Comparison of ENCODE assay signal across 32 cellular contexts in genomic region chr1:248102847-248103246, GRCh38. TPM values are rescaled to one million over a fixed set of nuclear protein-coding genes. Genes with fewer than 3 reads are reported as not detected.
"Had no signal": no experiment of that assay in that cellular context is flagged by ENCODE, and none has a peak within 500 bp of the region (broad histone marks: within the 10 kb centered on the region; RNA-seq: fewer than 3 reads in every experiment).

No MANE protein-coding gene starts in this region.

- H3K27ac ChIP-seq: adrenal gland, body of pancreas, breast epithelium, PC-9, SJCRH30, SK-N-MC had no signal

- FAIRE-seq: astrocyte, K562 had no signal

- DNase-seq: activated B cell treated with CpG ODN at 0.5 μM for 24 hours; activated CD4-positive, alpha-beta memory T cell treated with anti-CD3 and anti-CD28 coated beads for 36 hours; activated CD4-positive, alpha-beta T cell treated with anti-CD3 and anti-CD28 coated beads for 4 hours; activated CD4-positive, alpha-beta T cell treated with anti-CD3 and anti-CD28 coated beads, Interleukin-2, amount 50 U/mL, for 1 hour; activated CD4-positive, CD25-positive, alpha-beta regulatory T cell treated with anti-CD3 and anti-CD28 coated beads, Interleukin-2, amount 50 U/mL, for 72 hours; activated CD8-positive, alpha-beta memory T cell treated with anti-CD3 and anti-CD28 coated beads, Interleukin-2, amount 50 U/mL, for 4 hours; activated gamma-delta T cell treated with Interleukin-2 at 50 U/mL for 16 hours; activated naive CD4-positive, alpha-beta T cell treated with anti-CD3 and anti-CD28 coated beads for 36 hours; activated T-cell treated with anti-CD3 and anti-CD28 coated beads for 4 hours; activated T-cell treated with anti-CD3 and anti-CD28 coated beads, Interleukin-2, amount 50 U/mL, for 4 hours; adrenal gland; body of pancreas; NCI-H1092 treated with DMSO at 0.1 percent for 48 hours; NCI-H1417; NCI-H146; NCI-H187; NCI-H2029 treated with DMSO at 0.1 percent for 48 hours; NCI-H345; NCI-H524 treated with DMSO at 0.1 percent for 48 hours; PC-9; Right ventricle myocardium superior; SJCRH30 had no signal

- H3K9me3 ChIP-seq: adrenal gland, body of pancreas, SJCRH30 had no signal

- H3K27me3 ChIP-seq: adrenal gland, body of pancreas, breast epithelium, SJCRH30 had no signal

- H3K4me1 ChIP-seq: adrenal gland, body of pancreas, breast epithelium, SJCRH30 had no signal

- H3K36me3 ChIP-seq: adrenal gland, breast epithelium, SJCRH30 had no signal

- ATAC-seq: activated T-cell treated with anti-CD3 and anti-CD28 coated beads, Interleukin-2, amount 50 U/mL, for 4 hours; body of pancreas; K562 had no signal

- H3K4me3 ChIP-seq: adrenal gland, body of pancreas, breast epithelium, K562, PC-9, SJCRH30, SK-N-MC had no signal

RNA-seq across cellular contexts. Expression of gene OR2L13, which starts 7.9 kb away (rescaled TPM):
- total RNA-seq: activated B cell treated with CpG ODN at 0.5 μM for 24 hours; activated CD4-positive, alpha-beta memory T cell treated with anti-CD3 and anti-CD28 coated beads for 36 hours; activated naive CD4-positive, alpha-beta T cell treated with anti-CD3 and anti-CD28 coated beads for 36 hours; activated naive CD4-positive, alpha-beta T cell treated with anti-CD3 and anti-CD28 coated beads, Interleukin-2, amount 50 U/mL, for 72 hours; activated T-cell treated with anti-CD3 and anti-CD28 coated beads, Interleukin-2, amount 50 U/mL, for 4 hours; activated T-helper 1 cell treated with anti-CD3 and anti-CD28 coated beads, Interleukin-12 subunit alpha, Interleukin-12 subunit beta, Interleukin-2, Interleukin-4 antibody, amounts not matched to agents 30 ng/mL and 10 ng/mL and 1 ng/mL, durations not matched to agents 14 hours and 24 hours and 36 hours; astrocyte; body of pancreas; cardiac septum; K562; M059J; NCI-H460; OCI-LY7; PC-9; Right ventricle myocardium superior; SJCRH30 had no signal
- polyA plus RNA-seq: K562 had no signal

RNA-seq across cellular contexts. Expression of gene OR2M5, which starts 42.1 kb away (rescaled TPM):
- total RNA-seq: activated B cell treated with CpG ODN at 0.5 μM for 24 hours; activated CD4-positive, alpha-beta memory T cell treated with anti-CD3 and anti-CD28 coated beads for 36 hours; activated naive CD4-positive, alpha-beta T cell treated with anti-CD3 and anti-CD28 coated beads for 36 hours; activated naive CD4-positive, alpha-beta T cell treated with anti-CD3 and anti-CD28 coated beads, Interleukin-2, amount 50 U/mL, for 72 hours; activated T-cell treated with anti-CD3 and anti-CD28 coated beads, Interleukin-2, amount 50 U/mL, for 4 hours; activated T-helper 1 cell treated with anti-CD3 and anti-CD28 coated beads, Interleukin-12 subunit alpha, Interleukin-12 subunit beta, Interleukin-2, Interleukin-4 antibody, amounts not matched to agents 30 ng/mL and 10 ng/mL and 1 ng/mL, durations not matched to agents 14 hours and 24 hours and 36 hours; adrenal gland; astrocyte; body of pancreas; breast epithelium; cardiac septum; K562; M059J; NCI-H460; OCI-LY7; PC-9; Right ventricle myocardium superior; SJCRH30 had no signal
- polyA plus RNA-seq: adrenal gland, K562 had no signal

RNA-seq across cellular contexts. Expression of gene OR2L3, which starts 56.2 kb away (rescaled TPM):
- total RNA-seq: activated B cell treated with CpG ODN at 0.5 μM for 24 hours; activated CD4-positive, alpha-beta memory T cell treated with anti-CD3 and anti-CD28 coated beads for 36 hours; activated naive CD4-positive, alpha-beta T cell treated with anti-CD3 and anti-CD28 coated beads for 36 hours; activated naive CD4-positive, alpha-beta T cell treated with anti-CD3 and anti-CD28 coated beads, Interleukin-2, amount 50 U/mL, for 72 hours; activated T-cell treated with anti-CD3 and anti-CD28 coated beads, Interleukin-2, amount 50 U/mL, for 4 hours; activated T-helper 1 cell treated with anti-CD3 and anti-CD28 coated beads, Interleukin-12 subunit alpha, Interleukin-12 subunit beta, Interleukin-2, Interleukin-4 antibody, amounts not matched to agents 30 ng/mL and 10 ng/mL and 1 ng/mL, durations not matched to agents 14 hours and 24 hours and 36 hours; adrenal gland; astrocyte; body of pancreas; cardiac septum; K562; M059J; NCI-H460; OCI-LY7; PC-9; Right ventricle myocardium superior; SJCRH30 had no signal
- polyA plus RNA-seq: adrenal gland, K562 had no signal
